Comparison of ENCODE assay signal across 8 cellular contexts in genomic region chr19:21835810-21836444, GRCh38. TPM values are rescaled to one million over a fixed set of nuclear protein-coding genes. Genes with fewer than 3 reads are reported as not detected.
A peak's percentile ranks its signal among the peaks of the same experiment; 100 is the strongest.
DNase-seq lines count a peak whose midpoint lies in the region; ATAC-seq and TF ChIP-seq lines count a peak whose summit lies in the region.

Gene ZNF43, minus strand, starts transcription at chr19:21836182. Its CDS starts 144 bp downstream, at chr19:21836038.

- H3K4me2 ChIP-seq in MM.1S (ENCODE audit: low read depth, low read length) = peak within 1 kb of the TSS; percentile 24; the same call in 1 of the 2 replicates

- intact Hi-C loops in left ventricle myocardium superior (cut with micrococcal nuclease) (loop anchor here (5.0 kb wide), 1 partner anchor 69 kb away; the partner anchor contains the start of gene ZNF100), upper lobe of right lung (cut with DNase I) (no loop called here)

- H3K9me2 ChIP-seq in MM.1S (replicated peaks; ENCODE audit: insufficient read depth, low read length) = no peaks in the 10 kb centered on the region

- peaks cover 10% of the 10 kb centered on the region for H3K9me3 Mint-ChIP-seq in progenitor cell of endocrine pancreas (ENCODE audit: low read depth)

- H3K36me3 Mint-ChIP-seq in T-helper 17 cell (ENCODE audit: low read depth) (no peaks in the 10 kb centered on the region), progenitor cell of endocrine pancreas (ENCODE audit: insufficient read depth) (peaks cover 42% of the 10 kb centered on the region)

- no peaks in the 10 kb centered on the region for H3K79me2 ChIP-seq in MM.1S (ENCODE audit: low read length)

- peak within 1 kb of the TSS; percentile 35; the same call in 1 of the 2 replicates for H2AFZ ChIP-seq in MM.1S (ENCODE audit: low read length)

- H3K27me3 ChIP-seq in MM.1S (replicated peaks; ENCODE audit: insufficient read depth, low read length) (no peaks in the 10 kb centered on the region), upper lobe of right lung (no peaks in the 10 kb centered on the region)

- H3K4me1 ChIP-seq in MM.1S (ENCODE audit: low read length) = no peaks in the 10 kb centered on the region
- peaks cover 4% of the 10 kb centered on the region for H3K4me1 ChIP-seq in upper lobe of right lung

- H3K4me3 ChIP-seq in MM.1S (ENCODE audit: low read length) (no peak within 1 kb of the TSS), upper lobe of right lung (peak within 1 kb of the TSS; percentile 78)

- H4K20me1 ChIP-seq in MM.1S (ENCODE audit: insufficient read depth, low read length) = no peaks in the 10 kb centered on the region

- H3K4me3 Mint-ChIP-seq in T-helper 17 cell (peak within 1 kb of the TSS; percentile 97), progenitor cell of endocrine pancreas (ENCODE audit: low read depth) (peak within 1 kb of the TSS; percentile 99)

- TF ChIP-seq CTCF in MM.1S (IDR thresholded peaks at IDR 0.05; ENCODE audit: low read length) (no peak), progenitor cell of endocrine pancreas (IDR thresholded peaks at IDR 0.05; ENCODE audit: unreplicated experiment) (no peak), upper lobe of right lung (IDR thresholded peaks at IDR 0.05) (no peak)

- no peaks in the 10 kb centered on the region for H3F3A ChIP-seq in MM.1S (ENCODE audit: insufficient read depth, low read length)

- H3K36me3 ChIP-seq in MM.1S (replicated peaks; ENCODE audit: insufficient read depth, low read length) = no peaks in the 10 kb centered on the region
- H3K36me3 ChIP-seq in upper lobe of right lung = peaks cover 5% of the 10 kb centered on the region

- peaks cover 13% of the 10 kb centered on the region for H3K4me1 Mint-ChIP-seq in T-helper 17 cell
- H3K4me1 Mint-ChIP-seq in progenitor cell of endocrine pancreas (ENCODE audit: low read depth) = peaks cover 10% of the 10 kb centered on the region

- ATAC-seq in GM21723 (IDR thresholded peaks at IDR 0.05; ENCODE audit: unreplicated experiment) = peak; percentile 98
- ATAC-seq in T-helper 17 cell = peak; percentile 99
- peak; percentile 99 for ATAC-seq in left ventricle myocardium superior
- peak; percentile 99 for ATAC-seq in upper lobe of right lung

- H3K27ac ChIP-seq in MM.1S (ENCODE audit: low read length) (no peak within 1 kb of the TSS), upper lobe of right lung (peak within 1 kb of the TSS; percentile 92)

- DNase-seq in DMS53 treated with DMSO at 0.1 percent for 48 hours (lab: John Stamatoyannopoulos, UW; ENCODE audit: unreplicated experiment) (peak; percentile 88), MM.1S (peak; percentile 38), T-helper 17 cell (peak; percentile 76 to 85 (median 83)), anterior cingulate cortex (lab: John Stamatoyannopoulos, UW) (peak; percentile 68 to 97 (median 93)), left ventricle myocardium superior (peak; percentile 98), progenitor cell of endocrine pancreas (ENCODE audit: low spot score, unreplicated experiment) (peak; percentile 77), upper lobe of right lung (peak; percentile 96)

- H3K9me3 ChIP-seq in MM.1S (replicated peaks; ENCODE audit: insufficient read depth, low read length) (no peaks in the 10 kb centered on the region), T-helper 17 cell (ENCODE audit: control insufficient read depth, low read length, poor library complexity, severe bottlenecking) (no peaks in the 10 kb centered on the region), upper lobe of right lung (peaks cover 13% of the 10 kb centered on the region)

- no peaks in the 10 kb centered on the region for H3K27me3 Mint-ChIP-seq in T-helper 17 cell
- no peaks in the 10 kb centered on the region for H3K27me3 Mint-ChIP-seq in progenitor cell of endocrine pancreas

- H3K27ac Mint-ChIP-seq in T-helper 17 cell = peak within 1 kb of the TSS; percentile 99
- peak within 1 kb of the TSS; percentile 100 for H3K27ac Mint-ChIP-seq in progenitor cell of endocrine pancreas

- no peak within 1 kb of the TSS for H3K9ac ChIP-seq in MM.1S (ENCODE audit: low read length)

RNA-seq across cellular contexts. Expression of gene ZNF43, which starts in this region (rescaled TPM):
- 10 to 100 TPM; 24.4 to 28.0 TPM for total RNA-seq in T-helper 17 cell
- total RNA-seq in left ventricle myocardium superior = 4.4 TPM
- 77.2 and 84.2 TPM in 2 replicates for total RNA-seq in progenitor cell of endocrine pancreas
- total RNA-seq in upper lobe of right lung = 12.9 TPM

Comparison
In these comparisons a context has a peak if more than half of its experiments do, and no peak if none do; other contexts are left out.
1. DNase-seq: peak in every context shown above with its lines; median percentile 98 in left ventricle myocardium superior; 96 in upper lobe of right lung; 93 in anterior cingulate cortex; 88 in DMS53 treated with DMSO at 0.1 percent for 48 hours; 83 in T-helper 17 cell; 77 in progenitor cell of endocrine pancreas; 38 in MM.1S.